In genomic region chr6:40715501-40716403, GRCh38 we compare ENCODE assay signal across 17 cellular contexts.
DNase-seq lines count a peak whose midpoint lies in the region; ATAC-seq and TF ChIP-seq lines count a peak whose summit lies in the region.
"Had no signal": no experiment of that assay in that cellular context is flagged by ENCODE, and none has a peak within 500 bp of the region (broad histone marks: within the 10 kb centered on the region; RNA-seq: fewer than 3 reads in every experiment).

No MANE protein-coding gene starts in this region.

- no peak for TF ChIP-seq CTCF in PC-3 (conservative IDR thresholded peaks at IDR 0.05; ENCODE audit: low read depth, low read length)

- H3K79me2 ChIP-seq in PC-3 (ENCODE audit: low read length): no peaks in the 10 kb centered on the region

- H3K9ac ChIP-seq in PC-3 (ENCODE audit: low read length): no peak overlapping the region

- no peaks in the 10 kb centered on the region for H3K9me3 ChIP-seq in PC-3 (ENCODE audit: low read length)
- H3K9me3 ChIP-seq: spleen had no signal

- no TSS peak for BruUV-seq in PC-3 (replicated peaks; lab: Mats Ljungman, UMichigan)

- H3K9me2 ChIP-seq in PC-3 (replicated peaks; ENCODE audit: low read length): no peaks in the 10 kb centered on the region

- no peak overlapping the region for H3K4me3 ChIP-seq in Jurkat, Clone E6-1 (ENCODE audit: low read length)
- no peak overlapping the region for H3K4me3 ChIP-seq in PC-3 (ENCODE audit: low read length)
- H3K4me3 ChIP-seq: spleen had no signal

- POLR2A ChIA-PET in PC-3 (lab: Charles Lee; ENCODE audit: unreplicated experiment): no interaction called here

- H3K4me2 ChIP-seq in PC-3 (ENCODE audit: low read length): peak overlapping the region; percentile 47; the same call in 1 of the 2 replicates

- H3K36me3 ChIP-seq in PC-3 (ENCODE audit: low read depth, low read length): no peaks in the 10 kb centered on the region
- H3K36me3 ChIP-seq: spleen had no signal

- H2AFZ ChIP-seq in PC-3 (ENCODE audit: low read length): no peak overlapping the region

- H3K27me3 ChIP-seq in PC-3 (ENCODE audit: low read length): no peaks in the 10 kb centered on the region

- no peaks in the 10 kb centered on the region for H4K20me1 ChIP-seq in PC-3 (ENCODE audit: low read length)

- peaks cover 17% of the 10 kb centered on the region for H3K4me1 ChIP-seq in PC-3 (ENCODE audit: insufficient read depth, low read length)

- H3K27ac ChIP-seq in PC-3 (ENCODE audit: low read length): peak overlapping the region; percentile 33; the same call in 1 of the 2 replicates
- H3K27ac ChIP-seq: epithelial cell of prostate, HL-60, spleen had no signal

- DNase-seq in COLO668 (lab: John Stamatoyannopoulos, UW; ENCODE audit: unreplicated experiment) (peak; percentile 43), PC-3 (no peak), left kidney (ENCODE audit: low read depth, low spot score) (peak; percentile 29), ecto neural progenitor cell (ENCODE audit: low spot score) (no peak), iPS-NIHi7 (ENCODE audit: extremely low spot score) (no peak), Ammon's horn (ENCODE audit: low spot score) (no peak), pons (ENCODE audit: low spot score) (no peak)
- DNase-seq in Jurkat, Clone E6-1 (ENCODE audit: low read depth, low spot score): peak; percentile 83
- DNase-seq: activated CD8-positive, alpha-beta memory T cell treated with anti-CD3 and anti-CD28 coated beads, Interleukin-2, amount 10 ng/mL, durations not matched to agents 7 days and 5 days; activated naive CD4-positive, alpha-beta T cell treated with anti-CD3 and anti-CD28 coated beads, Interleukin-2, amount 50 U/mL, for 16 hours; CD8-positive, alpha-beta memory T cell; NCI-H526; nucleus accumbens; spleen had no signal

- CTCF ChIA-PET in PC-3 (lab: Charles Lee): no interaction called here

- ATAC-seq in PC-3: no peak
- ATAC-seq: activated CD8-positive, alpha-beta memory T cell treated with anti-CD3 and anti-CD28 coated beads, Interleukin-2, amount 10 ng/mL, durations not matched to agents 7 days and 5 days; HCT116 had no signal

- H3F3A ChIP-seq in PC-3 (ENCODE audit: low read length, unreplicated experiment): no peaks in the 10 kb centered on the region

- intact Hi-C loops in PC-3 (cut with micrococcal nuclease): no loop called here

Comparison
In these comparisons a context has a peak if more than half of its experiments do, and no peak if none do; other contexts are left out.
1. DNase-seq: peak in COLO668 (single experiment), Jurkat, Clone E6-1 (single experiment) and left kidney (single experiment); none in PC-3 (single experiment), ecto neural progenitor cell (single experiment), iPS-NIHi7 (single experiment), Ammon's horn (single experiment) and pons (single experiment).